ENCODE assay signal across 39 cellular contexts in the genomic region with DNA sequence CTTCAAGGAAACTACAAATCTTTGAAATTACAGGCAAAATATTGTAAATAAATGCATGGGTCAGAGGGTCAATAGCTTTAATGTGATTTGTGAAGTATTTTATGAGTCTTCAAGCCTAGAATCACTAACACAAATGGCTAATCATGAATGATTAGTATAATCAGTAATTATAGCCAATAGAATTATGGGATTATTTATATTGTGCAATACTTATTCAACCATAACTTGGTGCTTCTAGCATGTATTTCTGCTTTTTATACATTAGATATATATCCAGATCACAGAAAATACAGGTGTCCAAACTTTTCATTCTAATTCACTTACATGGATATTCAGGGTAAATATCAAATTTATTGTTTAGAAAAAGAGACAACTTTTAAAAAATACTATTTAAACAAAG. TPM values are rescaled to one million over a fixed set of nuclear protein-coding genes. Genes with fewer than 3 reads are reported as not detected.
"Had no signal": no experiment of that assay in that cellular context is flagged by ENCODE, and none has a peak within 500 bp of the region (broad histone marks: within the 10 kb centered on the region; RNA-seq: fewer than 3 reads in every experiment).

No MANE protein-coding gene starts in this region.

- H3K4me3 ChIP-seq: MG63 had no signal

- DNase-seq: Kasumi-1, MG63, MM.1S, MV-4-11, NCI-H1048, NCI-H1092, NCI-H1092 treated with DMSO at 0.1 percent for 48 hours, NCI-H1105, NCI-H1105 treated with DMSO at 0.1 percent for 48 hours, NCI-H1417, NCI-H1417 treated with DMSO at 0.1 percent for 48 hours, NCI-H1436, NCI-H1436 treated with DMSO at 0.1 percent for 48 hours, NCI-H146, NCI-H1694, NCI-H1694 treated with DMSO at 0.1 percent for 48 hours, NCI-H187, NCI-H187 treated with DMSO at 0.1 percent for 48 hours, NCI-H1930, NCI-H2029, NCI-H2029 treated with DMSO at 0.1 percent for 48 hours, NCI-H2081, NCI-H2081 treated with DMSO at 0.1 percent for 48 hours, NCI-H2107, NCI-H2171, NCI-H2171 treated with DMSO at 0.1 percent for 48 hours, NCI-H2227 treated with DMSO at 0.1 percent for 48 hours, NCI-H226, NCI-H345, NCI-H446, NCI-H446 treated with DMSO at 0.1 percent for 48 hours, NCI-H510A, NCI-H510A treated with DMSO at 0.1 percent for 48 hours, NCI-H524, NCI-H524 treated with DMSO at 0.1 percent for 48 hours, NCI-H526 had no signal

- H3K27me3 ChIP-seq: MG63 had no signal

- H3K36me3 ChIP-seq: MG63 had no signal

- H3K9me3 ChIP-seq: MG63 had no signal

RNA-seq across cellular contexts. Expression of gene HCN1, which starts 12.1 kb away (rescaled TPM):
- total RNA-seq: M059J, MCF 10A, NCI-H460 had no signal
